In the genomic region with DNA sequence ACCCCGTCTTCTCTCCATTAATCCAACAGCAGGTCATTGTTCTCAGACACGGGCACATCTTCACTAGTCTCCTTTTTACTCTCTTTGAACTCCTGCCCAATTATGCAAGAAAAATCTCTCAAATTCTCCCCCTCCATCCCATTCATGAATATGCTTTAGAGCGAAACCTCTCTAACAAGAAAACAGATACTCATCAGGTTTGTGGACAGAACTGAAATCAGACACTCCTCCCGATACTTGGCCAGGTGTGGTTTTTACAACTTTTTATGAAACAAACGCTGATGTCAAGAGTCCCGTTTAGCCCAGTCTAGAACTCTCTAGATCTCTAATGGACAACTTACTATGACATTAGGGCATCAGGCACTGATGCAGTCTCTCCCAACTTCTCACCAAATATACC, we compare ENCODE assay signal across 15 cellular contexts. TPM values are rescaled to one million over a fixed set of nuclear protein-coding genes. Genes with fewer than 3 reads are reported as not detected.
A peak's percentile ranks its signal among the peaks of the same experiment; 100 is the strongest.
DNase-seq lines count a peak whose midpoint lies in the region; ATAC-seq and TF ChIP-seq lines count a peak whose summit lies in the region.
"Had no signal": no experiment of that assay in that cellular context is flagged by ENCODE, and none has a peak within 500 bp of the region (broad histone marks: within the 10 kb centered on the region; RNA-seq: fewer than 3 reads in every experiment).

No MANE protein-coding gene starts in this region.

- CTCF ChIA-PET in Calu3 (lab: Charles Lee): no interaction called here

- DNase-seq in GM20000 (ENCODE audit: low spot score): peak; percentile 55
- DNase-seq in effector memory CD8-positive, alpha-beta T cell: no peak
- no peak for DNase-seq in NCI-H345 (lab: John Stamatoyannopoulos, UW)
- DNase-seq in Calu3: no peak
- DNase-seq in NCI-H187 treated with DMSO at 0.1 percent for 48 hours (lab: John Stamatoyannopoulos, UW): no peak
- DNase-seq: aorta; KBM-7; left colon; NCI-H2107; PC-3; stimulated activated CD4-positive, alpha-beta T cell treated with anti-CD3 and anti-CD28 coated beads, Interleukin-12 subunit alpha, Interleukin-12 subunit beta, amount 100 ng/mL, for 4 hours had no signal

- intact Hi-C loops in Calu3 (cut with micrococcal nuclease; ENCODE audit: unreplicated experiment): no loop called here

- no peaks in the 10 kb centered on the region for H3K9me3 Mint-ChIP-seq in effector memory CD8-positive, alpha-beta T cell
- no peaks in the 10 kb centered on the region for H3K9me3 Mint-ChIP-seq in Calu3 (ENCODE audit: low read depth, unreplicated experiment)

- ATAC-seq in GM18867 (IDR thresholded peaks at IDR 0.05; ENCODE audit: unreplicated experiment): peak; percentile 77
- peak; percentile 60 for ATAC-seq in HG03025 (IDR thresholded peaks at IDR 0.05; ENCODE audit: low FRiP score, unreplicated experiment)
- ATAC-seq in effector memory CD8-positive, alpha-beta T cell (replicated peaks): peak; percentile 44
- ATAC-seq: left colon, PC-3 had no signal

- BruUV-seq in Calu3 (replicated peaks; lab: Mats Ljungman, UMichigan): no TSS peak

- H3K27ac Mint-ChIP-seq in effector memory CD8-positive, alpha-beta T cell: no peak overlapping the region
- H3K27ac Mint-ChIP-seq in Calu3 (ENCODE audit: unreplicated experiment): no peak overlapping the region
- H3K27ac Mint-ChIP-seq: neural progenitor cell; T-helper 2 cell treated with Interferon-gamma antibody and Interleukin-4, amounts not matched to agents 5 μg/mL and 100 μg/mL, for 36 hours had no signal

- H3K27me3 Mint-ChIP-seq in effector memory CD8-positive, alpha-beta T cell: no peaks in the 10 kb centered on the region
- H3K27me3 Mint-ChIP-seq in Calu3 (ENCODE audit: unreplicated experiment): peaks cover 12% of the 10 kb centered on the region

- peaks cover 17 to 33% of the 10 kb centered on the region in 2 donors for H3K4me1 Mint-ChIP-seq in effector memory CD8-positive, alpha-beta T cell (ENCODE audit: low read depth in 2 of 2)
- H3K4me1 Mint-ChIP-seq in Calu3 (ENCODE audit: low read depth, unreplicated experiment): no peaks in the 10 kb centered on the region
- H3K4me1 Mint-ChIP-seq: neural progenitor cell had no signal

- TF ChIP-seq CTCF in GM20000 (IDR thresholded peaks at IDR 0.05; ENCODE audit: extremely low read depth, missing control alignments) (no peak), Calu3 (IDR thresholded peaks at IDR 0.05; ENCODE audit: unreplicated experiment) (no peak)

- no peak overlapping the region for H3K4me3 Mint-ChIP-seq in effector memory CD8-positive, alpha-beta T cell
- no peak overlapping the region for H3K4me3 Mint-ChIP-seq in Calu3 (ENCODE audit: low read depth, unreplicated experiment)
- H3K4me3 Mint-ChIP-seq: neural progenitor cell; T-helper 2 cell treated with Interferon-gamma antibody and Interleukin-4, amounts not matched to agents 5 μg/mL and 100 μg/mL, for 36 hours had no signal

- H3K36me3 Mint-ChIP-seq in effector memory CD8-positive, alpha-beta T cell (ENCODE audit: insufficient read depth): peaks cover 7% of the 10 kb centered on the region
- no peaks in the 10 kb centered on the region for H3K36me3 Mint-ChIP-seq in Calu3 (ENCODE audit: insufficient read depth, unreplicated experiment)
- H3K36me3 Mint-ChIP-seq: neural progenitor cell had no signal

RNA-seq across cellular contexts. Expression of gene PIK3R5, which starts 40.9 kb away (rescaled TPM):
- total RNA-seq in Calu3 (2022): not detected in 2 replicates
- total RNA-seq: PC-3 had no signal

RNA-seq across cellular contexts. Expression of gene PIK3R6, which starts 57.1 kb away (rescaled TPM):
- not detected in 2 replicates for total RNA-seq in Calu3 (2022)
- total RNA-seq: PC-3 had no signal
